Comparison of ENCODE assay signal across 2 cellular contexts in the genomic region with DNA sequence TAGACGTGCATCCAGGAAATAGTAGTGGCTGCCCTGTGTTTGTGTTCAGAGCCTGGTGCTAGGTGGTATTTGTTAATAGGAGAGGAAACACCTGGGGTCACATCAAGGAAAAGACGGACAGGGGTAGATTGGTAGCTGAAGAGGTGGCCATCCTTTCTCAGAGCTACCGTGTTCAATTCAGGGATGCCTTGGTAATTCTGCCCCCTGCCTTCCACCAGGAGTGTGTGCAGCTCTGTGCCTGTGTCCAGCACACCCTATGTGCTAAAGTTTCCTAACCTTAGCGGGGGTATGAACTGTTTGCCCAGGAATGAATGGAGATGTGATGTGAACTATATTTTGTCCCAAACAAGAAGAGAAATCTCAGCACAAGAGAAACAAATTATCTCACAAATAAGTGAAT.
TF ChIP-seq lines count a peak whose summit lies in the region.

No MANE protein-coding gene starts in this region.

TF ChIP-seq in IMR-90, 13 proteins besides CTCF, POLR2A, EP300 and RAD21:
- TF ChIP-seq RCOR1 (IDR thresholded peaks at IDR 0.05; ENCODE audit: insufficient replicate concordance, low read length) (no peak), MAFK (IDR thresholded peaks at IDR 0.05; ENCODE audit: low read depth, low read length) (no peak)
TF ChIP-seq in IMR-90: peak in this region for 0.

TF ChIP-seq in HepG2, 621 proteins besides CTCF, POLR2A, EP300 and RAD21:
- TF ChIP-seq ZNF44 (CRISPR knock-in tag; IDR thresholded peaks at IDR 0.05) (no peak), FOXA1 (IDR thresholded peaks at IDR 0.05) (no peak), FOXA1 (CRISPR knock-in tag; IDR thresholded peaks at IDR 0.05) (no peak), SMC3 (IDR thresholded peaks at IDR 0.05; ENCODE audit: low read length) (peak; percentile 92), ZNF335 (CRISPR knock-in tag; IDR thresholded peaks at IDR 0.05) (no peak), STAG1 (CRISPR knock-in tag; IDR thresholded peaks at IDR 0.05) (peak; percentile 83), TOE1 (CRISPR knock-in tag; IDR thresholded peaks at IDR 0.05) (no peak), ZNF569 (CRISPR knock-in tag; IDR thresholded peaks at IDR 0.05; ENCODE audit: borderline replicate concordance) (no peak)
TF ChIP-seq in HepG2: peak in this region for 2.
